Comparison of ENCODE assay signal across 7 cellular contexts in genomic region chr11:34926101-34926830, GRCh38. TPM values are rescaled to one million over a fixed set of nuclear protein-coding genes. Genes with fewer than 3 reads are reported as not detected.
DNase-seq lines count a peak whose midpoint lies in the region; ATAC-seq, FAIRE-seq and TF ChIP-seq lines count a peak whose summit lies in the region.

No MANE protein-coding gene starts in this region.

- H3K27me3 Mint-ChIP-seq in mesothelial cell of epicardium (ENCODE audit: low read depth) = no peaks in the 10 kb centered on the region

- H3K4me1 ChIP-seq in Peyer's patch = peaks cover 0 to 5% (median 0%) of the 10 kb centered on the region in 4 donors

- no peak for FAIRE-seq in HTR-8/SVneo (lab: Jason Lieb, UNC)

- H3K27ac Mint-ChIP-seq in mesothelial cell of epicardium = no peak overlapping the region

- no peak overlapping the region for H3K4me3 ChIP-seq in Peyer's patch

- no peaks in the 10 kb centered on the region for H3K36me3 ChIP-seq in Peyer's patch

- no peaks in the 10 kb centered on the region for H3K27me3 ChIP-seq in Peyer's patch

- no peaks in the 10 kb centered on the region for H3K9me3 ChIP-seq in Peyer's patch

- no peak overlapping the region for H3K27ac ChIP-seq in Peyer's patch

- H3K36me3 Mint-ChIP-seq in mesothelial cell of epicardium = peaks cover 3% of the 10 kb centered on the region

- no peak for TF ChIP-seq POLR2A in Peyer's patch (IDR thresholded peaks at IDR 0.05)

- no peaks in the 10 kb centered on the region for H3K9me3 Mint-ChIP-seq in mesothelial cell of epicardium

- TF ChIP-seq CTCF in Peyer's patch (IDR thresholded peaks at IDR 0.05) (peak; percentile 51 to 87 (median 80)), mesothelial cell of epicardium (IDR thresholded peaks at IDR 0.05; ENCODE audit: unreplicated experiment) (peak; percentile 56)

- ATAC-seq in GM18498 (IDR thresholded peaks at IDR 0.05; ENCODE audit: unreplicated experiment) = no peak

- H3K4me3 Mint-ChIP-seq in mesothelial cell of epicardium = no peak overlapping the region

- H3K4me1 Mint-ChIP-seq in mesothelial cell of epicardium = peaks cover 31% of the 10 kb centered on the region

- DNase-seq in EL = peak; percentile 66
- peak; percentile 25 for DNase-seq in HTR-8/SVneo (ENCODE audit: insufficient read length, low spot score)
- DNase-seq in Peyer's patch = no peak
- peak; percentile 43 to 52 for DNase-seq in dermis microvascular lymphatic vessel endothelial cell (ENCODE audit: low read depth in 2 of 2)
- DNase-seq in mesothelial cell of epicardium (ENCODE audit: low spot score in 2 of 2, unreplicated experiment in 2 of 2) = no peak
- DNase-seq in NCI-H774 (lab: John Stamatoyannopoulos, UW) = no peak

RNA-seq across cellular contexts. Expression of gene PDHX, which starts 9.8 kb away (rescaled TPM):
- total RNA-seq in Peyer's patch (10 to 100 TPM; 15.4 to 87.5 (median 22.4) TPM), dermis microvascular lymphatic vessel endothelial cell (15.3 and 15.4 TPM in 2 replicates), mesothelial cell of epicardium (43.0 to 47.1 TPM (median 43.6 TPM) in 3 replicates)

RNA-seq across cellular contexts. Expression of gene APIP, which starts 10.1 kb away (rescaled TPM):
- total RNA-seq in Peyer's patch = 10 to 100 TPM; 11.7 to 25.6 (median 13.8) TPM
- 9.0 and 16.6 TPM in 2 replicates for total RNA-seq in dermis microvascular lymphatic vessel endothelial cell
- 22.9 to 23.9 TPM (median 22.9 TPM) in 3 replicates for total RNA-seq in mesothelial cell of epicardium

Comparison
In these comparisons a context has a peak if more than half of its experiments do, and no peak if none do; other contexts are left out.
1. DNase-seq: peak in EL (single experiment), HTR-8/SVneo (single experiment) and dermis microvascular lymphatic vessel endothelial cell (2 of 2); none in Peyer's patch (0 of 3), mesothelial cell of epicardium (0 of 2) and NCI-H774 (single experiment).